Comparison of ENCODE assay signal across 8 cellular contexts in genomic region chr5:179858586-179859427, GRCh38. TPM values are rescaled to one million over a fixed set of nuclear protein-coding genes. Genes with fewer than 3 reads are reported as not detected.
DNase-seq lines count a peak whose midpoint lies in the region; ATAC-seq, FAIRE-seq and TF ChIP-seq lines count a peak whose summit lies in the region.

Gene MRNIP, minus strand, starts transcription at chr5:179858817. Its CDS starts 21 bp downstream, at chr5:179858796.

- CTCF ChIA-PET in Calu3 (lab: Charles Lee) (no interaction called here), endothelial cell of umbilical vein (lab: Charles Lee) (no interaction called here)

- H3K4me3 Mint-ChIP-seq in Calu3 (ENCODE audit: low read depth, unreplicated experiment): peak within 1 kb of the TSS; percentile 99

- intact Hi-C loops in Calu3 (cut with micrococcal nuclease; ENCODE audit: unreplicated experiment) (loop anchor here (1.0 kb wide), 1 partner anchor 96 kb away; no protein-coding TSS in a partner anchor), endothelial cell of umbilical vein (cut with micrococcal nuclease) (loop anchor here (1.0 to 5.0 kb wide), 6 partner anchors 38 to 231 kb away; partner anchors contain the start of gene RNF130)

- no peaks in the 10 kb centered on the region for H3K9me1 ChIP-seq in endothelial cell of umbilical vein (replicated peaks; ENCODE audit: control insufficient read depth, extremely low read depth, insufficient read depth, low read length)

- H3K27ac ChIP-seq in OCI-LY3 (ENCODE audit: low read length): peak within 1 kb of the TSS; percentile 59
- no peak within 1 kb of the TSS for H3K27ac ChIP-seq in endothelial cell of umbilical vein (ENCODE audit: insufficient read depth, low read depth, low read length)

- H3K9me3 Mint-ChIP-seq in Calu3 (ENCODE audit: low read depth, unreplicated experiment): peaks cover 3% of the 10 kb centered on the region

- H3K9me3 ChIP-seq in OCI-LY3 (ENCODE audit: insufficient read depth, low read length): no peaks in the 10 kb centered on the region
- H3K9me3 ChIP-seq in endothelial cell of umbilical vein (replicated peaks; ENCODE audit: control insufficient read depth, insufficient read depth, low read length): no peaks in the 10 kb centered on the region

- H3K4me2 ChIP-seq in OCI-LY3 (ENCODE audit: low read length) (peak within 1 kb of the TSS; percentile 72), endothelial cell of umbilical vein (ENCODE audit: insufficient read depth, low read length) (peak within 1 kb of the TSS; percentile 68)

- peaks cover 45% of the 10 kb centered on the region for H3K79me2 ChIP-seq in OCI-LY3 (ENCODE audit: low read length)
- no peaks in the 10 kb centered on the region for H3K79me2 ChIP-seq in endothelial cell of umbilical vein (ENCODE audit: control insufficient read depth, insufficient read depth, low read length)

- TF ChIP-seq POLR2A in endothelial cell of umbilical vein (IDR thresholded peaks at IDR 0.05; ENCODE audit: low read depth, low read length): peak; percentile 82

- H3K4me1 ChIP-seq in OCI-LY3 (ENCODE audit: low read length) (peaks cover 9% of the 10 kb centered on the region; the same call in 1 of the 2 replicates), endothelial cell of umbilical vein (ENCODE audit: control insufficient read depth, extremely low read depth, insufficient read depth, low read length) (no peaks in the 10 kb centered on the region)

- H3K9ac ChIP-seq in OCI-LY3 (ENCODE audit: low read length) (peak within 1 kb of the TSS; percentile 95), endothelial cell of umbilical vein (replicated peaks; ENCODE audit: extremely low read depth, insufficient read depth, low read length) (peak within 1 kb of the TSS; percentile 58)

- POLR2A ChIA-PET in endothelial cell of umbilical vein (lab: Charles Lee): interaction anchor here (0.6 to 0.9 kb wide), 2 partner anchors 38 to 228 kb away, joined by 4 to 5 read pairs; partner anchors contain the start of gene SQSTM1

- H3K36me3 ChIP-seq in OCI-LY3 (replicated peaks; ENCODE audit: low read depth, low read length): peaks cover 35% of the 10 kb centered on the region
- peaks cover 2 to 15% of the 10 kb centered on the region in 2 experiments for H3K36me3 ChIP-seq in endothelial cell of umbilical vein (ENCODE audit: control insufficient read depth in 2 of 2, extremely low read depth in 1 of 2, insufficient read depth in 2 of 2, low read length in 2 of 2)

- no peaks in the 10 kb centered on the region for H3K27me3 ChIP-seq in OCI-LY3 (ENCODE audit: low read depth, low read length)
- no peaks in the 10 kb centered on the region for H3K27me3 ChIP-seq in endothelial cell of umbilical vein (ENCODE audit: control insufficient read depth in 2 of 2, insufficient read depth in 2 of 2, low read length in 2 of 2)

- FAIRE-seq in endothelial cell of umbilical vein (lab: Jason Lieb, UNC): peak; percentile 97

- no peaks in the 10 kb centered on the region for H3K27me3 Mint-ChIP-seq in Calu3 (ENCODE audit: unreplicated experiment)

- peak within 1 kb of the TSS; percentile 94 for H2AFZ ChIP-seq in OCI-LY3 (ENCODE audit: low read depth, low read length)
- peak within 1 kb of the TSS; percentile 85 for H2AFZ ChIP-seq in endothelial cell of umbilical vein (ENCODE audit: low read depth, low read length)

- peak within 1 kb of the TSS; percentile 86 for H3K27ac Mint-ChIP-seq in Calu3 (ENCODE audit: unreplicated experiment)

- ATAC-seq in GM21381 (IDR thresholded peaks at IDR 0.05; ENCODE audit: unreplicated experiment): peak; percentile 96

- H3K36me3 Mint-ChIP-seq in Calu3 (ENCODE audit: insufficient read depth, unreplicated experiment): peaks cover 54% of the 10 kb centered on the region

- BruUV-seq in Calu3 (replicated peaks; lab: Mats Ljungman, UMichigan): TSS peak; percentile 68
- TSS peak; percentile 80 for BruUV-seq in endothelial cell of umbilical vein (replicated peaks; lab: Mats Ljungman, UMichigan)

- H3K4me1 Mint-ChIP-seq in Calu3 (ENCODE audit: low read depth, unreplicated experiment): no peaks in the 10 kb centered on the region

- H4K20me1 ChIP-seq in OCI-LY3 (ENCODE audit: insufficient read depth, low read length): no peaks in the 10 kb centered on the region
- no peaks in the 10 kb centered on the region for H4K20me1 ChIP-seq in endothelial cell of umbilical vein (replicated peaks; ENCODE audit: control insufficient read depth, extremely low read depth, insufficient read depth, low read length)

- H3K4me3 ChIP-seq in OCI-LY3 (ENCODE audit: low read length): peak within 1 kb of the TSS; percentile 98
- H3K4me3 ChIP-seq in endothelial cell of umbilical vein (replicated peaks in 1 of 3; ENCODE audit: insufficient read depth in 1 of 3, low read depth in 1 of 3, low read length in 3 of 3): peak within 1 kb of the TSS; percentile 60 to 97 (median 75)

- no peak for TF ChIP-seq CTCF in Calu3 (IDR thresholded peaks at IDR 0.05; ENCODE audit: unreplicated experiment)
- no peak for TF ChIP-seq CTCF in OCI-LY3 (IDR thresholded peaks at IDR 0.05; ENCODE audit: low read depth, low read length)
- peak in 1 of 2 donors; percentile 9 for TF ChIP-seq CTCF in endothelial cell of umbilical vein (IDR thresholded peaks at IDR 0.05; ENCODE audit: extremely low read depth in 1 of 2, insufficient read depth in 1 of 2, low read depth in 1 of 2, low read length in 2 of 2)

- peak; percentile 98 for DNase-seq in Calu3
- peak in 75 of 76 experiments; percentile 39 to 94 (median 88) for DNase-seq in HUDEP-2 (lab: John Stamatoyannopoulos, UW; ENCODE audit: unreplicated experiment in 76 of 76)
- DNase-seq in activated T-cell treated with anti-CD3 and anti-CD28 coated beads for 1 hour (ENCODE audit: low read depth): peak; percentile 87
- peak; percentile 97 for DNase-seq in endothelial cell of umbilical vein (ENCODE audit: low read depth, low spot score)
- peak; percentile 96 for DNase-seq in middle frontal gyrus (ENCODE audit: extremely low spot score, low spot score)
- peak; percentile 92 to 94 for DNase-seq in stimulated activated CD8-positive, alpha-beta memory T cell treated with anti-CD3 and anti-CD28 coated beads, Interleukin-2, amount 100 ng/mL, for 48 hours (ENCODE audit: low read depth in 2 of 2)

- dilution Hi-C loops in endothelial cell of umbilical vein (cut with MboI; ENCODE audit: extremely low pct_ligation_motif_present, low sequenced_read_pairs): no loop called here

TF ChIP-seq in endothelial cell of umbilical vein, 7 proteins besides CTCF, POLR2A, EP300 and RAD21:
- TF ChIP-seq JUN (IDR thresholded peaks at IDR 0.05; ENCODE audit: borderline replicate concordance, insufficient read depth, insufficient read length, low read depth) (no peak), MYC (IDR thresholded peaks at IDR 0.05; ENCODE audit: low read depth, low read length) (peak; percentile 72), FOS (IDR thresholded peaks at IDR 0.05; ENCODE audit: borderline replicate concordance, insufficient read depth, low read length) (no peak), POLR2AphosphoS5 (IDR thresholded peaks at IDR 0.05; ENCODE audit: insufficient read depth, low read depth, low read length) (peak; percentile 86), MAX (IDR thresholded peaks at IDR 0.05; ENCODE audit: insufficient read depth, insufficient read length) (peak; percentile 73), GATA2 (IDR thresholded peaks at IDR 0.05; ENCODE audit: insufficient read depth, insufficient read length, low read depth, low read length) (no peak)
TF ChIP-seq in endothelial cell of umbilical vein: peak in this region for 3.

RNA-seq across cellular contexts. Expression of gene MRNIP, which starts in this region (rescaled TPM):
- total RNA-seq in Calu3 (2022) (41.5 and 47.1 TPM in 2 replicates), endothelial cell of umbilical vein (17.6 and 19.1 TPM in 2 replicates)
- 16.4 and 17.1 TPM in 2 replicates for polyA plus RNA-seq in endothelial cell of umbilical vein
- 7.8 and 10.3 TPM in 2 replicates for polyA plus RNA-seq in endothelial cell of umbilical vein (2011; cell fraction: cytosol; rRNA removed)
- 118 and 121 TPM in 2 replicates for polyA plus RNA-seq in endothelial cell of umbilical vein (2011; cell fraction: nucleus; rRNA removed)
- polyA plus RNA-seq in endothelial cell of umbilical vein (2012): 18.5 and 19.7 TPM in 2 replicates
- polyA minus RNA-seq in endothelial cell of umbilical vein: 16.5 and 26.7 TPM in 2 replicates
- 3.3 TPM for polyA minus RNA-seq in endothelial cell of umbilical vein (2011; cell fraction: cytosol; rRNA and poly(A)+ RNA removed)
- polyA minus RNA-seq in endothelial cell of umbilical vein (2011; cell fraction: nucleus; rRNA and poly(A)+ RNA removed): 14.5 and 24.5 TPM in 2 replicates
